ENCODE assay signal across 19 cellular contexts in the genomic region with DNA sequence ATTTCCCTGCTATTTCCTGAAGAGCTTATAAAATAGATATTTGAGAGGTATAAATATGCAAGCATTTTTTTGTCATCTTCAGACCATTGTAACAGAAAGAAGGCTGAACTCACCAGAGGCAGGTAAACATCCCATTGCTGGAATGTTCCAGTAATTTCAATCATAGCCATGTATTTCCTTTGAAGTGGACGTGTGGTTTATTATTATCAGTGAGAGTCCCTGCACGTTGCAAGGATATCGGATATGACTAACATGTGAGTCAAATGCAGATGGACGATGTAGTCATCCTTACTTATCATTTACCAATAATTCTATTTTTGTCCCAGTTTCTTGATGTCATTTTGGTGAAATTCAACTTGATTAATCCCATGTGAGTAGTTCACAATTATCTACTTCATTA.
DNase-seq lines count a peak whose midpoint lies in the region; ATAC-seq, FAIRE-seq and TF ChIP-seq lines count a peak whose summit lies in the region.
"Had no signal": no experiment of that assay in that cellular context is flagged by ENCODE, and none has a peak within 500 bp of the region (broad histone marks: within the 10 kb centered on the region; RNA-seq: fewer than 3 reads in every experiment).

No MANE protein-coding gene starts in this region.

- no peaks in the 10 kb centered on the region for H3K36me3 Mint-ChIP-seq in T-cell
- H3K36me3 Mint-ChIP-seq: natural killer cell treated with Interleukin-12 subunit alpha and Interleukin-12 subunit beta and Interleukin-15 and Interleukin-18, amount 100 ng/mL, for 72 hours had no signal

- RAD21 ChIA-PET in HCT116 (lab: Charles Lee; ENCODE audit: low non-redundant PET in 1 of 2, low total read pairs in 2 of 2, uncharacterized antibody in 2 of 2, unreplicated experiment in 2 of 2) = no interaction called here

- CTCF ChIA-PET in HCT116 (lab: Charles Lee) (no interaction called here), T-cell (lab: Charles Lee) (no interaction called here)

- ATAC-seq in HCT116 (peak; percentile 77), RWPE2 (ENCODE audit: low read depth) (peak; percentile 94), T-cell (replicated peaks in 1 of 4) (no peak)
- ATAC-seq: activated T-helper 17 cell treated with anti-CD3 and anti-CD28 coated beads, Interleukin-2, amount 50 U/mL, for 72 hours; natural killer cell treated with Interleukin-12 subunit alpha and Interleukin-12 subunit beta and Interleukin-15 and Interleukin-18, amount 100 ng/mL, for 72 hours; stimulated activated naive CD8-positive, alpha-beta T cell treated with anti-CD3 and anti-CD28 coated beads, Interleukin-15, amount 100 ng/mL, for 72 hours had no signal

- no peaks in the 10 kb centered on the region for H4K20me1 ChIP-seq in HCT116 (ENCODE audit: insufficient read depth)

- peaks cover 2 to 11% of the 10 kb centered on the region in 2 donors for H3K27me3 Mint-ChIP-seq in T-cell
- H3K27me3 Mint-ChIP-seq: activated CD4-positive, alpha-beta memory T cell treated with anti-CD3 and anti-CD28 coated beads, Interleukin-2, amount 10 ng/mL, durations not matched to agents 7 days and 5 days had no signal

- H3K36me3 ChIP-seq in HCT116 (ENCODE audit: control insufficient read depth in 1 of 2, insufficient read depth in 2 of 2, low read length in 2 of 2) = no peaks in the 10 kb centered on the region
- H3K36me3 ChIP-seq in RWPE2 (ENCODE audit: low read depth) = no peaks in the 10 kb centered on the region
- H3K36me3 ChIP-seq: sigmoid colon had no signal

- H3K4me1 ChIP-seq in HCT116 (ENCODE audit: control insufficient read depth in 1 of 2, insufficient read depth in 2 of 2, low read length in 2 of 2) = peaks cover 6 to 12% of the 10 kb centered on the region in 2 experiments
- peaks cover 11% of the 10 kb centered on the region for H3K4me1 ChIP-seq in RWPE2 (ENCODE audit: insufficient read depth, poor library complexity, severe bottlenecking)
- H3K4me1 ChIP-seq: sigmoid colon had no signal

- H3K27ac Mint-ChIP-seq in T-cell = no peak overlapping the region
- H3K27ac Mint-ChIP-seq: activated CD4-positive, alpha-beta memory T cell treated with anti-CD3 and anti-CD28 coated beads, Interleukin-2, amount 10 ng/mL, durations not matched to agents 7 days and 5 days; activated T-helper 17 cell treated with anti-CD3 and anti-CD28 coated beads, Interleukin-2, amount 50 U/mL, for 72 hours; brain; natural killer cell treated with Interleukin-12 subunit alpha and Interleukin-12 subunit beta and Interleukin-15 and Interleukin-18, amount 100 ng/mL, for 72 hours; stimulated activated naive CD8-positive, alpha-beta T cell treated with anti-CD3 and anti-CD28 coated beads, Interleukin-15, amount 100 ng/mL, for 72 hours had no signal

- peak overlapping the region; percentile 58 for H3K4me2 ChIP-seq in HCT116 (ENCODE audit: low read length)

- H2AFZ ChIP-seq in HCT116 (ENCODE audit: low read depth, low read length, poor library complexity, severe bottlenecking) = no peak overlapping the region

- DNase-seq in HCT116 (ENCODE audit: low read depth, low spot score) (peak; percentile 56), RWPE2 (ENCODE audit: low spot score) (no peak), epithelial cell of proximal tubule (ENCODE audit: low read depth) (peak; percentile 70), urothelium cell line (ENCODE audit: low spot score) (peak; percentile 69), posterior vena cava (ENCODE audit: low spot score) (no peak), T-cell (no peak), hepatic stellate cell (ENCODE audit: low spot score) (no peak)
- DNase-seq: activated CD4-positive, alpha-beta memory T cell treated with anti-CD3 and anti-CD28 coated beads, Interleukin-2, amount 10 ng/mL, durations not matched to agents 7 days and 5 days; COR-L47; Kasumi-1; NCI-H2029; NCI-H82; SIG-M5; sigmoid colon; stimulated activated naive CD8-positive, alpha-beta T cell treated with anti-CD3 and anti-CD28 coated beads, Interleukin-15, amount 100 ng/mL, for 72 hours had no signal

- intact Hi-C loops in HCT116 (cut with micrococcal nuclease) (no loop called here), posterior vena cava (cut with DNase I) (no loop called here)

- H3K27me3 ChIP-seq in HCT116 (ENCODE audit: insufficient read depth, low read length) = peaks cover 18% of the 10 kb centered on the region; the same call in 1 of the 2 replicates
- no peaks in the 10 kb centered on the region for H3K27me3 ChIP-seq in RWPE2 (ENCODE audit: insufficient read depth, poor library complexity, severe bottlenecking)
- H3K27me3 ChIP-seq: sigmoid colon had no signal

- H3K9me2 ChIP-seq in HCT116 (ENCODE audit: insufficient read depth) = no peaks in the 10 kb centered on the region

- TF ChIP-seq CTCF in HCT116 (IDR thresholded peaks at IDR 0.05 in 2 of 3, conservative IDR thresholded peaks at IDR 0.05 in 1 of 3; ENCODE audit: borderline replicate concordance in 1 of 3, insufficient read depth in 1 of 3, low read depth in 2 of 3, low read length in 2 of 3) (no peak), RWPE2 (IDR thresholded peaks at IDR 0.05; ENCODE audit: poor library complexity, severe bottlenecking) (no peak), epithelial cell of proximal tubule (conservative IDR thresholded peaks at IDR 0.05; ENCODE audit: low read depth, low read length) (no peak)

- no peak for TF ChIP-seq RAD21 in HCT116 (IDR thresholded peaks at IDR 0.05; ENCODE audit: low read depth)

- BruUV-seq in HCT116 (replicated peaks; lab: Mats Ljungman, UMichigan) = no TSS peak

- H3K9me3 Mint-ChIP-seq in T-cell = no peaks in the 10 kb centered on the region
- H3K9me3 Mint-ChIP-seq: activated CD4-positive, alpha-beta memory T cell treated with anti-CD3 and anti-CD28 coated beads, Interleukin-2, amount 10 ng/mL, durations not matched to agents 7 days and 5 days; natural killer cell treated with Interleukin-12 subunit alpha and Interleukin-12 subunit beta and Interleukin-15 and Interleukin-18, amount 100 ng/mL, for 72 hours had no signal

- peak overlapping the region in 1 of 2 experiments; percentile 24; a peak in 1 of 4 replicates for H3K4me3 ChIP-seq in HCT116 (replicated peaks in 1 of 2; ENCODE audit: low read depth in 1 of 2, low read length in 2 of 2)
- no peak overlapping the region for H3K4me3 ChIP-seq in RWPE2 (ENCODE audit: severe bottlenecking)
- H3K4me3 ChIP-seq in epithelial cell of proximal tubule (ENCODE audit: low read depth, low read length) = no peak overlapping the region
- H3K4me3 ChIP-seq: sigmoid colon had no signal

- H3K4me3 Mint-ChIP-seq in T-cell = no peak overlapping the region
- H3K4me3 Mint-ChIP-seq: activated CD4-positive, alpha-beta memory T cell treated with anti-CD3 and anti-CD28 coated beads, Interleukin-2, amount 10 ng/mL, durations not matched to agents 7 days and 5 days; activated T-helper 17 cell treated with anti-CD3 and anti-CD28 coated beads, Interleukin-2, amount 50 U/mL, for 72 hours; brain; natural killer cell treated with Interleukin-12 subunit alpha and Interleukin-12 subunit beta and Interleukin-15 and Interleukin-18, amount 100 ng/mL, for 72 hours; stimulated activated naive CD8-positive, alpha-beta T cell treated with anti-CD3 and anti-CD28 coated beads, Interleukin-15, amount 100 ng/mL, for 72 hours had no signal

- POLR2A ChIA-PET in HCT116 (lab: Charles Lee) = no interaction called here
- POLR2A ChIA-PET in T-cell (lab: Charles Lee) = no interaction called here

- no peak for TF ChIP-seq POLR2A in HCT116 (IDR thresholded peaks at IDR 0.05; ENCODE audit: borderline replicate concordance, extremely low read depth, insufficient read depth, insufficient read length)

- no peaks in the 10 kb centered on the region for H3K4me1 Mint-ChIP-seq in T-cell
- H3K4me1 Mint-ChIP-seq: activated CD4-positive, alpha-beta memory T cell treated with anti-CD3 and anti-CD28 coated beads, Interleukin-2, amount 10 ng/mL, durations not matched to agents 7 days and 5 days; activated T-helper 17 cell treated with anti-CD3 and anti-CD28 coated beads, Interleukin-2, amount 50 U/mL, for 72 hours; stimulated activated naive CD8-positive, alpha-beta T cell treated with anti-CD3 and anti-CD28 coated beads, Interleukin-15, amount 100 ng/mL, for 72 hours had no signal

- peak; percentile 17 for FAIRE-seq in urothelium cell line (lab: Jason Lieb, UNC)
- FAIRE-seq: H1 had no signal

- H3K9me3 ChIP-seq in HCT116 (ENCODE audit: control insufficient read depth in 1 of 2, insufficient read depth in 1 of 2, low read depth in 1 of 2, low read length in 2 of 2) (no peaks in the 10 kb centered on the region), RWPE2 (ENCODE audit: severe bottlenecking) (no peaks in the 10 kb centered on the region)
- H3K9me3 ChIP-seq: sigmoid colon had no signal

- H3K27ac ChIP-seq in HCT116 (ENCODE audit: low read depth, low read length) (no peak overlapping the region), RWPE2 (ENCODE audit: poor library complexity, severe bottlenecking) (peak overlapping the region; percentile 50)
- H3K27ac ChIP-seq: sigmoid colon had no signal

- no peak overlapping the region for H3K9ac ChIP-seq in HCT116 (ENCODE audit: low read length)

- H3K79me2 ChIP-seq in HCT116 (ENCODE audit: insufficient read depth, low read length) = no peaks in the 10 kb centered on the region

TF ChIP-seq in HCT116, 20 proteins besides CTCF, POLR2A, EP300 and RAD21 (continues in another document):
- TF ChIP-seq ZNF274 (IDR thresholded peaks at IDR 0.05; ENCODE audit: low read depth, low read length) (no peak), SIN3A (IDR thresholded peaks at IDR 0.05; ENCODE audit: low read depth) (peak; percentile 39; the same call in 1 of the 2 replicates), TCF7L2 (IDR thresholded peaks at IDR 0.05; ENCODE audit: borderline replicate concordance, extremely low read depth, insufficient read depth, insufficient read length) (peak; percentile 87), JUND (IDR thresholded peaks at IDR 0.05) (peak; percentile 88), YY1 (IDR thresholded peaks at IDR 0.05; ENCODE audit: extremely low read depth, insufficient replicate concordance, low read depth, low read length) (no peak), SRF (IDR thresholded peaks at IDR 0.05; ENCODE audit: low read depth) (peak; percentile 66), CEBPB (IDR thresholded peaks at IDR 0.05; ENCODE audit: low read depth) (peak; percentile 72), ZFX (IDR thresholded peaks at IDR 0.05) (no peak), CBX3 (IDR thresholded peaks at IDR 0.05; ENCODE audit: low read depth) (peak; percentile 78; the same call in 1 of the 2 replicates), EZH2phosphoT487 (IDR thresholded peaks at IDR 0.05; ENCODE audit: borderline replicate concordance) (no peak)
- TF ChIP-seq, protein P1, sequence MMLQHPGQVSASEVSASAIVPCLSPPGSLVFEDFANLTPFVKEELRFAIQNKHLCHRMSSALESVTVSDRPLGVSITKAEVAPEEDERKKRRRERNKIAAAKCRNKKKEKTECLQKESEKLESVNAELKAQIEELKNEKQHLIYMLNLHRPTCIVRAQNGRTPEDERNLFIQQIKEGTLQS (IDR thresholded peaks at IDR 0.05) = 0 out of 2 replicates have a peak, but pooled peaks have one; percentile 19
- TF ChIP-seq, protein P2, sequence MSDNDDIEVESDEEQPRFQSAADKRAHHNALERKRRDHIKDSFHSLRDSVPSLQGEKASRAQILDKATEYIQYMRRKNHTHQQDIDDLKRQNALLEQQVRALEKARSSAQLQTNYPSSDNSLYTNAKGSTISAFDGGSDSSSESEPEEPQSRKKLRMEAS (IDR thresholded peaks at IDR 0.05) = peak; percentile 14; the same call in 1 of the 2 replicates

Comparison
In these comparisons a context has a peak if more than half of its experiments do, and no peak if none do; other contexts are left out.
1. ATAC-seq: peak in HCT116 (single experiment) and RWPE2 (single experiment); none in T-cell (0 of 4).
2. DNase-seq: peak in HCT116 (single experiment), epithelial cell of proximal tubule (single experiment) and urothelium cell line (single experiment); none in RWPE2 (single experiment), posterior vena cava (single experiment), T-cell (0 of 34) and hepatic stellate cell (single experiment).